ENCODE assay signal across 10 cellular contexts in the genomic region with DNA sequence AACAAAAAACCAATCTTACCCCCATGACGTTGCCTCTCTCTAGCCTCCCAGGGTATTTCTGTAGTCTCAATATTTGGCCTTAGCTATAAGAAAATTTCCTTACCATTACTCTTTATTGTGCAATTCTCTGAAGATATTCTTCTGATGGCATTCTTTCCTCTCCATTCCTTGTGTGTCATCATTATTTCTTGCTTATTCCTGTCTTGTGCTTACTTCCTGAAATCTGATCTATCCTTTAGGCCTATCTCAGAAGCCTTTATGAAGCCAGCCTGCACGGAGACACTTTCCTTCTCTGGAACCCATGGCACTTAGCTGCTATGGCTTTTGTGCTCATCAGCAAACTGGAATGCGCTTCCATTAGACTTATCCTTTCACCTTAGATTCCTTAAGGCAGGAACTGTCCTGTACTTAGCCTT.
DNase-seq lines count a peak whose midpoint lies in the region; ATAC-seq and TF ChIP-seq lines count a peak whose summit lies in the region.
"Had no signal": no experiment of that assay in that cellular context is flagged by ENCODE, and none has a peak within 500 bp of the region (broad histone marks: within the 10 kb centered on the region; RNA-seq: fewer than 3 reads in every experiment).

No MANE protein-coding gene starts in this region.

- H3K9me3 ChIP-seq in naive thymus-derived CD4-positive, alpha-beta T cell (ENCODE audit: control insufficient read depth in 2 of 3, low read length in 3 of 3) = no peaks in the 10 kb centered on the region

- POLR2A ChIA-PET in naive thymus-derived CD4-positive, alpha-beta T cell (lab: Charles Lee) = interaction anchor here (0.7 to 2.3 kb wide), 5 partner anchors 10 to 133 kb away, joined by 3 to 9 read pairs (median 4); no protein-coding TSS in a partner anchor

- H3K4me3 Mint-ChIP-seq in brain = no peak overlapping the region
- no peak overlapping the region for H3K4me3 Mint-ChIP-seq in naive thymus-derived CD4-positive, alpha-beta T cell
- H3K4me3 Mint-ChIP-seq: central memory CD8-positive, alpha-beta T cell had no signal

- H3K4me3 ChIP-seq in AG10803 (ENCODE audit: low read length) = no peak overlapping the region
- H3K4me3 ChIP-seq in naive thymus-derived CD4-positive, alpha-beta T cell (ENCODE audit: low read length) = no peak overlapping the region

- CTCF ChIA-PET in naive thymus-derived CD4-positive, alpha-beta T cell (lab: Charles Lee) = interaction anchor here (0.6 kb wide), 1 partner anchor 90 kb away, joined by 4 read pairs; no protein-coding TSS in a partner anchor

- H3K27ac ChIP-seq in naive thymus-derived CD4-positive, alpha-beta T cell (ENCODE audit: low read depth, low read length) = no peak overlapping the region
- H3K27ac ChIP-seq: KMS-11 had no signal

- intact Hi-C loops in naive thymus-derived CD4-positive, alpha-beta T cell (cut with micrococcal nuclease) = no loop called here

- H3K4me1 Mint-ChIP-seq in brain = peaks cover 18% of the 10 kb centered on the region
- H3K4me1 Mint-ChIP-seq in naive thymus-derived CD4-positive, alpha-beta T cell = peaks cover 35 to 81% (median 76%) of the 10 kb centered on the region in 7 donors

- no peaks in the 10 kb centered on the region for H3K9me3 Mint-ChIP-seq in brain
- peaks cover 0 to 9% (median 0%) of the 10 kb centered on the region in 11 donors for H3K9me3 Mint-ChIP-seq in naive thymus-derived CD4-positive, alpha-beta T cell
- H3K9me3 Mint-ChIP-seq: central memory CD8-positive, alpha-beta T cell had no signal

- no peaks in the 10 kb centered on the region for H3K36me3 Mint-ChIP-seq in brain
- peaks cover 4 to 60% (median 16%) of the 10 kb centered on the region in 5 donors for H3K36me3 Mint-ChIP-seq in naive thymus-derived CD4-positive, alpha-beta T cell

- H3K27ac Mint-ChIP-seq in brain = peak overlapping the region in 3 of 5 experiments; percentile 19 to 46 (median 42)
- peak overlapping the region in 7 of 9 donors; percentile 4 to 82 (median 40) for H3K27ac Mint-ChIP-seq in naive thymus-derived CD4-positive, alpha-beta T cell

- H3K4me1 ChIP-seq in naive thymus-derived CD4-positive, alpha-beta T cell (ENCODE audit: control insufficient read depth in 2 of 2, insufficient read depth in 2 of 2, low read length in 2 of 2) = peaks cover 15 to 16% of the 10 kb centered on the region in 2 donors

- peaks cover 0 to 1% (median 0%) of the 10 kb centered on the region in 3 experiments for H3K36me3 ChIP-seq in naive thymus-derived CD4-positive, alpha-beta T cell (ENCODE audit: control insufficient read depth in 2 of 3, insufficient read depth in 3 of 3, low read length in 3 of 3)

- DNase-seq in AG10803 (ENCODE audit: low read depth) (peak; percentile 92), HT-29 (ENCODE audit: low spot score) (peak; percentile 30), NCI-H146 treated with DMSO at 0.1 percent for 48 hours (lab: John Stamatoyannopoulos, UW; ENCODE audit: unreplicated experiment) (no peak), pons (ENCODE audit: low spot score) (no peak), HK-2 (ENCODE audit: unreplicated experiment) (no peak), NCI-H510A (lab: John Stamatoyannopoulos, UW) (no peak)
- DNase-seq in naive thymus-derived CD4-positive, alpha-beta T cell = no peak

- no peak for TF ChIP-seq CTCF in AG10803 (conservative IDR thresholded peaks at IDR 0.05; ENCODE audit: low read length)
- no peak for TF ChIP-seq CTCF in brain (conservative IDR thresholded peaks at IDR 0.05)

- H3K27me3 Mint-ChIP-seq in brain = peaks cover 3% of the 10 kb centered on the region
- no peaks in the 10 kb centered on the region for H3K27me3 Mint-ChIP-seq in naive thymus-derived CD4-positive, alpha-beta T cell
- H3K27me3 Mint-ChIP-seq: central memory CD8-positive, alpha-beta T cell had no signal

- no peak for ATAC-seq in naive thymus-derived CD4-positive, alpha-beta T cell

- no peaks in the 10 kb centered on the region for H3K27me3 ChIP-seq in naive thymus-derived CD4-positive, alpha-beta T cell (ENCODE audit: control insufficient read depth in 2 of 2, insufficient read depth in 2 of 2, low read length in 2 of 2)

Comparison
In these comparisons a context has a peak if more than half of its experiments do, and no peak if none do; other contexts are left out.
1. DNase-seq: peak in AG10803 (single experiment) and HT-29 (single experiment); none in naive thymus-derived CD4-positive, alpha-beta T cell (0 of 9), NCI-H146 treated with DMSO at 0.1 percent for 48 hours (single experiment), pons (single experiment), HK-2 (single experiment) and NCI-H510A (single experiment).